ENCODE assay signal across 8 cellular contexts in the genomic region with DNA sequence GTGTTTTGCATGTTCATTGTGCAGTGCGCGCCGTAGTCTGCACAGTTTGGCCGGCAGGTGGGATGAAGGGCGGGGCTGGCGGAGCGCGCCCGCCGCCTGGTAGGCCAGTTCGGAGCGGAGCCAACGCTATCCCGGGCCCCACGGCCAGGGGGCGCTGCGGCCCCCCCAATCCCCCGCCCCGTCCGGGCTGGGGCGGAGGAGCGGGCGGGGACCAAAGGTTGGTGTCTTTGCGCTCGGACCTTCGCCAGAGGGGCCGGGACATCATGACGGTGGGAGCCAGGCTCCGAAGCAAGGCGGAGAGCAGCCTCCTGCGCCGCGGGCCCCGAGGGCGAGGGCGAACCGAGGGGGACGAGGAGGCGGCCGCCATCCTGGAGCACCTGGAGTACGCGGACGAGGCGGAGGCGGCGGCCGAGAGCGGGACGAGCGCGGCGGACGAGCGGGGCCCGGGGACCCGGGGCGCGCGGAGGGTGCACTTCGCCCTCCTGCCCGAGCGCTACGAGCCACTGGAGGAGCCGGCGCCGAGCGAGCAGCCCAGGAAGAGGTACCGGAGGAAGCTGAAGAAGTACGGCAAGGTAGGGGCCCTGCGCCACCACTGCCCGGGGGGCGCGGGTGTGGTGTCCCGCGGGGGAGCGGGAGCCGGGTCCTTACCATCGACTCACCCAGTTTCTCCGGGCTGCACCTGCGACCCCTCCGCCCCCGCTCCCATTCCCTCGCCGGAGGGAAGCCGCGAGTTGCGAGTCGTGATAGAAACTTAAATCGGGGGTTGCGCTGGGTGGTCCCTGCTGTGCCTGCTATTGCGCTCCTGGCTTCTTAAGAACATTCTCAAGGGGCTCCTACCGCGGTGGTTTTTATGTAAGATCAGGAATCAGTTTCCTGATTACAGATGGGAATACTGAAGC. TPM values are rescaled to one million over a fixed set of nuclear protein-coding genes. Genes with fewer than 3 reads are reported as not detected.
DNase-seq lines count a peak whose midpoint lies in the region; ATAC-seq, FAIRE-seq and TF ChIP-seq lines count a peak whose summit lies in the region.

C1orf115 (plus strand) TSS at position 224 of the 899 bp plus-strand sequence; CDS start at position 264, 40 bp downstream.

- intact Hi-C loops in endothelial cell of umbilical vein (cut with micrococcal nuclease): loop anchor here (1.0 to 5.0 kb wide), 5 partner anchors 9 to 163 kb away; partner anchors contain the start of genes MARK1 and MTARC2

- H3K9me1 ChIP-seq in endothelial cell of umbilical vein (replicated peaks; ENCODE audit: control insufficient read depth, extremely low read depth, insufficient read depth, low read length): no peaks in the 10 kb centered on the region

- POLR2A ChIA-PET in endothelial cell of umbilical vein (lab: Charles Lee): no interaction called here

- peaks cover 15% of the 10 kb centered on the region for H3K79me2 ChIP-seq in endothelial cell of umbilical vein (ENCODE audit: control insufficient read depth, insufficient read depth, low read length)

- peak; percentile 71 for TF ChIP-seq POLR2A in GM19099 (IDR thresholded peaks at IDR 0.05; ENCODE audit: extremely low read depth, insufficient read length, low read depth)
- peak; percentile 54 for TF ChIP-seq POLR2A in endothelial cell of umbilical vein (IDR thresholded peaks at IDR 0.05; ENCODE audit: low read depth, low read length)

- FAIRE-seq in endothelial cell of umbilical vein (lab: Jason Lieb, UNC): peak; percentile 80

- DNase-seq in Ammon's horn (ENCODE audit: low spot score): peak; percentile 51
- peak; percentile 82 to 84 for DNase-seq in NCI-H526 (lab: John Stamatoyannopoulos, UW)
- peak; percentile 92 for DNase-seq in activated CD8-positive, alpha-beta memory T cell treated with anti-CD3 and anti-CD28 coated beads, Interleukin-2, amount 50 U/mL, for 48 hours
- peak; percentile 81 for DNase-seq in endothelial cell of umbilical vein (ENCODE audit: low read depth, low spot score)
- peak; percentile 11 to 15 for DNase-seq in stimulated activated CD8-positive, alpha-beta memory T cell treated with anti-CD3 and anti-CD28 coated beads, Interleukin-4, amount 100 ng/mL, for 4 hours (ENCODE audit: low read depth in 2 of 2, low spot score in 1 of 2)

- no peaks in the 10 kb centered on the region for H3K9me3 ChIP-seq in endothelial cell of umbilical vein (replicated peaks; ENCODE audit: control insufficient read depth, insufficient read depth, low read length)
- no peaks in the 10 kb centered on the region for H3K9me3 ChIP-seq in mucosa of stomach (ENCODE audit: control insufficient read depth, low read length)

- peak within 1 kb of the TSS; percentile 90 for H3K4me2 ChIP-seq in endothelial cell of umbilical vein (ENCODE audit: insufficient read depth, low read length)

- no peaks in the 10 kb centered on the region for H3K27me3 ChIP-seq in endothelial cell of umbilical vein (ENCODE audit: control insufficient read depth in 2 of 2, insufficient read depth in 2 of 2, low read length in 2 of 2)
- H3K27me3 ChIP-seq in mucosa of stomach (ENCODE audit: control insufficient read depth, insufficient read depth, low read length): no peaks in the 10 kb centered on the region

- peak; percentile 99 for TF ChIP-seq CTCF in endothelial cell of umbilical vein (IDR thresholded peaks at IDR 0.05; ENCODE audit: extremely low read depth in 1 of 2, insufficient read depth in 1 of 2, low read depth in 1 of 2, low read length in 2 of 2)

- H3K27ac ChIP-seq in endothelial cell of umbilical vein (ENCODE audit: insufficient read depth, low read depth, low read length): no peak within 1 kb of the TSS

- H3K9ac ChIP-seq in endothelial cell of umbilical vein (replicated peaks; ENCODE audit: extremely low read depth, insufficient read depth, low read length): peak within 1 kb of the TSS; percentile 51
- H3K9ac ChIP-seq in mucosa of stomach (ENCODE audit: low read length): peak within 1 kb of the TSS; percentile 78

- peak within 1 kb of the TSS; percentile 92 for H2AFZ ChIP-seq in endothelial cell of umbilical vein (ENCODE audit: low read depth, low read length)

- H3K4me1 ChIP-seq in endothelial cell of umbilical vein (ENCODE audit: control insufficient read depth, extremely low read depth, insufficient read depth, low read length): peaks cover 17% of the 10 kb centered on the region
- H3K4me1 ChIP-seq in mucosa of stomach (ENCODE audit: control insufficient read depth, insufficient read depth, low read length): peaks cover 6% of the 10 kb centered on the region

- H4K20me1 ChIP-seq in endothelial cell of umbilical vein (replicated peaks; ENCODE audit: control insufficient read depth, extremely low read depth, insufficient read depth, low read length): no peaks in the 10 kb centered on the region

- peak within 1 kb of the TSS; percentile 61 to 78 (median 78) for H3K4me3 ChIP-seq in endothelial cell of umbilical vein (replicated peaks in 1 of 3; ENCODE audit: insufficient read depth in 1 of 3, low read depth in 1 of 3, low read length in 3 of 3)
- H3K4me3 ChIP-seq in mucosa of stomach (ENCODE audit: low read length): peak within 1 kb of the TSS; percentile 76

- CTCF ChIA-PET in endothelial cell of umbilical vein (lab: Charles Lee): interaction anchor here (0.6 to 7.3 kb wide), 8 partner anchors 9 to 394 kb away, joined by 3 to 83 read pairs (median 3); no protein-coding TSS in a partner anchor

- dilution Hi-C loops in endothelial cell of umbilical vein (cut with MboI; ENCODE audit: extremely low pct_ligation_motif_present, low sequenced_read_pairs): no loop called here

- peak; percentile 97 for ATAC-seq in HG03342 (IDR thresholded peaks at IDR 0.05; ENCODE audit: unreplicated experiment)

- BruUV-seq in endothelial cell of umbilical vein (replicated peaks; lab: Mats Ljungman, UMichigan): no TSS peak

- no peaks in the 10 kb centered on the region for H3K36me3 ChIP-seq in endothelial cell of umbilical vein (ENCODE audit: control insufficient read depth in 2 of 2, extremely low read depth in 1 of 2, insufficient read depth in 2 of 2, low read length in 2 of 2)
- no peaks in the 10 kb centered on the region for H3K36me3 ChIP-seq in mucosa of stomach (ENCODE audit: control insufficient read depth, insufficient read depth, low read length)

TF ChIP-seq in endothelial cell of umbilical vein, 7 proteins besides CTCF, POLR2A, EP300 and RAD21:
- TF ChIP-seq JUN (IDR thresholded peaks at IDR 0.05; ENCODE audit: borderline replicate concordance, insufficient read depth, insufficient read length, low read depth) (no peak), POLR2AphosphoS5 (IDR thresholded peaks at IDR 0.05; ENCODE audit: insufficient read depth, low read depth, low read length) (peak; percentile 42), MAX (IDR thresholded peaks at IDR 0.05; ENCODE audit: insufficient read depth, insufficient read length) (no peak)

RNA-seq across cellular contexts. Expression of gene C1orf115, which starts in this region (rescaled TPM):
- 15.8 and 16.4 TPM in 2 replicates for total RNA-seq in endothelial cell of umbilical vein
- 10.6 and 11.1 TPM in 2 replicates for polyA plus RNA-seq in endothelial cell of umbilical vein
- polyA plus RNA-seq in endothelial cell of umbilical vein (2011; cell fraction: cytosol; rRNA removed): 17.3 and 18.9 TPM in 2 replicates
- 8.7 and 8.9 TPM in 2 replicates for polyA plus RNA-seq in endothelial cell of umbilical vein (2011; cell fraction: nucleus; rRNA removed)
- 40.3 and 42.2 TPM in 2 replicates for polyA plus RNA-seq in endothelial cell of umbilical vein (2012)
- 13.5 and 15.0 TPM in 2 replicates for polyA minus RNA-seq in endothelial cell of umbilical vein
- not detected for polyA minus RNA-seq in endothelial cell of umbilical vein (2011; cell fraction: cytosol; rRNA and poly(A)+ RNA removed)
- polyA minus RNA-seq in endothelial cell of umbilical vein (2011; cell fraction: nucleus; rRNA and poly(A)+ RNA removed): 3.1 and 3.6 TPM in 2 replicates

Comparison
In these comparisons a context has a peak if more than half of its experiments do, and no peak if none do; other contexts are left out.
1. DNase-seq: peak in every context shown above with its lines; median percentile 92 in activated CD8-positive, alpha-beta memory T cell treated with anti-CD3 and anti-CD28 coated beads, Interleukin-2, amount 50 U/mL, for 48 hours; 83 in NCI-H526; 81 in endothelial cell of umbilical vein; 51 in Ammon's horn; 13 in stimulated activated CD8-positive, alpha-beta memory T cell treated with anti-CD3 and anti-CD28 coated beads, Interleukin-4, amount 100 ng/mL, for 4 hours.